8 cellular contexts compared by ENCODE assay signal in the genomic region with DNA sequence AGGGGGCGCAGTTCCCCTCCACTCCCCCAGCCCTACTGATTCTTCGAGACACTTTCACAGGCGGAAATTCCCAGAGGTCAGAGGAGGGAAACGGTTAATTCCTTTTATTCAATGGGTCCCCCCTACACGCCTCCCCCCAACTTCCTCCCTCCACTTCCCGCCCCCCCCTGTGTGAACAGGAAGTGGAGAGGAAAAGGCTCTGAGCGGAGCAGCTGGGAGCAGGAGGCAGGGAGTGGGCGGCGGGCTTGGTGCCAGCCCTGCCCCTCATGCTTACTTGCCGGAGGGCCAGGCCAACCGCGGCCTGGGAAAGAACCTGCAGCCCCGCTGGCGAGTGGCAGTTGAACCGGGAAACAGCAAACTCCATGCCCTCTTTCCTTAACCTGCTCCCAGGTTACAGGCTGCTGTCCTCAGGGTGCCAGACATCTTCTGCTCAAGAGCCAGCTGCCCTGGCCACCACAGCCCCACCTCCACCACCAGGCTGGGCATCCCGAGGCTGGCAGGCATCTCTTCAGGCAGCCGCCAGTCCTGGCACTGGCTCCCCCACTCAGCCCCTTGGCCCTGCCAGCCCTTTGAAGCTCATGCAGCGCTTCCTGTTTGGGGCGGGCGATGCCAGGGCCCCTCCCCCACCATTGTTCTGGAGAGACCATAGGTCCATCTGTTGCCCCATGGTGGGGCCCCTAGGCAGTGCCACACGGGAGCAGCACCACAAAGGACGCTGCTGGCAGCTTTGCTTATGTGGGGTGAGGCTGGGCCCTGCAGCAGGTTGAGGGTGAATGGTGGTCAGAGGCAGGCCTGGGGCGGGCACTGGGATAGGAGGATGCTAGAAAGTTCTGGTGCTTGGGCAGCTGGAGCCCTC. TPM values are rescaled to one million over a fixed set of nuclear protein-coding genes. Genes with fewer than 3 reads are reported as not detected.
A peak's percentile ranks its signal among the peaks of the same experiment; 100 is the strongest.
DNase-seq lines count a peak whose midpoint lies in the region; TF ChIP-seq lines count a peak whose summit lies in the region.

No MANE protein-coding gene starts in this region.

- no peaks in the 10 kb centered on the region for H3K36me3 ChIP-seq in prostate gland

- H3K9me3 ChIP-seq in prostate gland, result no peaks in the 10 kb centered on the region

- H3K27me3 ChIP-seq in prostate gland (replicated peaks; ENCODE audit: insufficient read depth), result no peaks in the 10 kb centered on the region

- intact Hi-C loops in head of caudate nucleus (cut with DNase I) (loop anchor here (5.0 to 10.0 kb wide), 2 partner anchors 110 to 278 kb away; no protein-coding TSS in a partner anchor), prostate gland (cut with DNase I) (loop anchor here (2.0 to 10.0 kb wide), 4 partner anchors 35 to 275 kb away; a partner anchor contains a TSS)

- no peak for TF ChIP-seq CTCF in prostate gland (IDR thresholded peaks at IDR 0.05)

- TF ChIP-seq POLR2A in prostate gland (IDR thresholded peaks at IDR 0.05), result no peak

- WGBS in prostate gland, result 10% methylated on average over 16 of the region's 23 CpGs

- H3K4me3 ChIP-seq in prostate gland, result peak overlapping the region; percentile 22 to 33

- peaks cover 22% of the 10 kb centered on the region for H3K4me1 ChIP-seq in prostate gland (replicated peaks)

- DNase-seq in NCI-H1417 (lab: John Stamatoyannopoulos, UW) (peak; percentile 3 to 84 (median 72)), NCI-H1417 treated with DMSO at 0.1 percent for 48 hours (lab: John Stamatoyannopoulos, UW) (no peak), NCI-H446 (lab: John Stamatoyannopoulos, UW) (peak; percentile 10 to 75), head of caudate nucleus (peak in 31 of 42 donors; percentile 29 to 79 (median 54)), prostate gland (ENCODE audit: low spot score) (no peak), NOMO-1 treated with DMSO at 0.1 percent for 48 hours (lab: John Stamatoyannopoulos, UW; ENCODE audit: unreplicated experiment) (no peak), GDM1 (lab: John Stamatoyannopoulos, UW) (no peak)
- peak; percentile 53 for DNase-seq in activated effector memory CD4-positive, alpha-beta T cell treated with Interleukin-2 at 50 U/mL for 16 hours

- peak overlapping the region; percentile 88 to 89 for H3K27ac ChIP-seq in prostate gland

RNA-seq across cellular contexts. Expression of a gene that starts 12.9 kb away (rescaled TPM):
- 10 to 100 TPM; 32.4 to 39.0 TPM for total RNA-seq in prostate gland

RNA-seq across cellular contexts. Expression of a gene that starts 22.0 kb away (rescaled TPM):
- 1 to 10 TPM; 6.2 to 6.5 TPM for total RNA-seq in prostate gland

RNA-seq across cellular contexts. Expression of a gene that starts 33.1 kb away (rescaled TPM):
- 10 to 100 TPM in 1 of 2 donors, 1 to 10 TPM in 1; 5.9 to 11.7 TPM for total RNA-seq in prostate gland

RNA-seq across cellular contexts. Expression of a gene that starts 46.1 kb away (rescaled TPM):
- total RNA-seq in prostate gland, result 1 to 10 TPM in 1 of 2 donors, under 1 TPM in 1; 0.18 to 2.7 TPM

Comparison
In these comparisons a context has a peak if more than half of its experiments do, and no peak if none do; other contexts are left out.
1. DNase-seq: peak in NCI-H1417 (3 of 3), NCI-H446 (2 of 2), activated effector memory CD4-positive, alpha-beta T cell treated with Interleukin-2 at 50 U/mL for 16 hours (single experiment) and head of caudate nucleus (31 of 42); none in NCI-H1417 treated with DMSO at 0.1 percent for 48 hours (single experiment), prostate gland (single experiment), NOMO-1 treated with DMSO at 0.1 percent for 48 hours (single experiment) and GDM1 (single experiment).